ENCODE assay signal across 1 cellular context in the genomic region with DNA sequence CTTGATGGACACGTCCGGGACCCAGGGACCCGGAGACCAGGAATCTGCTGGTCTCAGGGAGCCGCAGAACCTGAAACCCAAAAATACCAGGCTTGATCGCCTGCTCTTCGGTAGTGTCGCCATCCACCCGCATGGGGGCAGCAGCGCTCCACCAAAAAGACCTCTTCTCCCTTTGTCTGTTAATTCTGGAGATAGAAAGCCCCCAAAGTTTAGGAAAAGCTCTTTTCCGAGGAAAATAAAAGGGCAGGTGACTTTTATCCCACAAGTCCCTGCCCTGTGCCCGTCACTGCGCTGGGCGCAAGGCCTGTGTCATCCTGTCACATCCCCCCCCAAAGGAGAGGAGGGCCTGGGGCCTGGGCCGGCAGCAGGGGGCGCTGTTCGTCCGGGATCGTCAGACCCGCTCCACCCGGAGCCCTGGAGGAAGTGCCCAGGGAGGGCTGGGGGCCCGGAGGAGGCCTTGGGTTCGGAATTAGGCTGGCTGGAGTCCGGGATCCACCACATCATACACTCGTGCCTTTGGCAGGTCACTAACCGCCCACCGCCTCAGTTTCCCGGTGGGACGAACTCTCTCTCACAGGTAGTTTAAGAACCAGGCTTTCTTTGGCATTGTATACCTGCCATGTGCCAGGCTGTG.
TF ChIP-seq lines count a peak whose summit lies in the region.

No MANE protein-coding gene starts in this region.

TF ChIP-seq in K562, 482 proteins besides CTCF, POLR2A, EP300 and RAD21 (continued from another document and continues in another):
- TF ChIP-seq SAFB (IDR thresholded peaks at IDR 0.05; ENCODE audit: borderline replicate concordance, low read depth, low read length) = no peak
- TF ChIP-seq HNRNPH1 (optimal IDR thresholded peaks at IDR 0.05; ENCODE audit: low read depth, low read length) = no peak
- TF ChIP-seq, protein P1, sequence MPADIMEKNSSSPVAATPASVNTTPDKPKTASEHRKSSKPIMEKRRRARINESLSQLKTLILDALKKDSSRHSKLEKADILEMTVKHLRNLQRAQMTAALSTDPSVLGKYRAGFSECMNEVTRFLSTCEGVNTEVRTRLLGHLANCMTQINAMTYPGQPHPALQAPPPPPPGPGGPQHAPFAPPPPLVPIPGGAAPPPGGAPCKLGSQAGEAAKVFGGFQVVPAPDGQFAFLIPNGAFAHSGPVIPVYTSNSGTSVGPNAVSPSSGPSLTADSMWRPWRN (IDR thresholded peaks at IDR 0.05; ENCODE audit: low read depth) = no peak
- TF ChIP-seq, protein P2, sequence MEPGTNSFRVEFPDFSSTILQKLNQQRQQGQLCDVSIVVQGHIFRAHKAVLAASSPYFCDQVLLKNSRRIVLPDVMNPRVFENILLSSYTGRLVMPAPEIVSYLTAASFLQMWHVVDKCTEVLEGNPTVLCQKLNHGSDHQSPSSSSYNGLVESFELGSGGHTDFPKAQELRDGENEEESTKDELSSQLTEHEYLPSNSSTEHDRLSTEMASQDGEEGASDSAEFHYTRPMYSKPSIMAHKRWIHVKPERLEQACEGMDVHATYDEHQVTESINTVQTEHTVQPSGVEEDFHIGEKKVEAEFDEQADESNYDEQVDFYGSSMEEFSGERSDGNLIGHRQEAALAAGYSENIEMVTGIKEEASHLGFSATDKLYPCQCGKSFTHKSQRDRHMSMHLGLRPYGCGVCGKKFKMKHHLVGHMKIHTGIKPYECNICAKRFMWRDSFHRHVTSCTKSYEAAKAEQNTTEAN (CRISPR knock-in tag; IDR thresholded peaks at IDR 0.05) = no peak
- no peak for TF ChIP-seq MGA (IDR thresholded peaks at IDR 0.05)
- TF ChIP-seq, protein P3, sequence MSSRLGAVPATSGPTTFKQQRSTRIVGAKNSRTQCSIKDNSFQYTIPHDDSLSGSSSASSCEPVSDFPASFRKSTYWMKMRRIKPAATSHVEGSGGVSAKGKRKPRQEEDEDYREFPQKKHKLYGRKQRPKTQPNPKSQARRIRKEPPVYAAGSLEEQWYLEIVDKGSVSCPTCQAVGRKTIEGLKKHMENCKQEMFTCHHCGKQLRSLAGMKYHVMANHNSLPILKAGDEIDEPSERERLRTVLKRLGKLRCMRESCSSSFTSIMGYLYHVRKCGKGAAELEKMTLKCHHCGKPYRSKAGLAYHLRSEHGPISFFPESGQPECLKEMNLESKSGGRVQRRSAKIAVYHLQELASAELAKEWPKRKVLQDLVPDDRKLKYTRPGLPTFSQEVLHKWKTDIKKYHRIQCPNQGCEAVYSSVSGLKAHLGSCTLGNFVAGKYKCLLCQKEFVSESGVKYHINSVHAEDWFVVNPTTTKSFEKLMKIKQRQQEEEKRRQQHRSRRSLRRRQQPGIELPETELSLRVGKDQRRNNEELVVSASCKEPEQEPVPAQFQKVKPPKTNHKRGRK (tag; IDR thresholded peaks at IDR 0.05) = no peak
- TF ChIP-seq ARID1B (IDR thresholded peaks at IDR 0.05) = no peak
- TF ChIP-seq TCF7 (IDR thresholded peaks at IDR 0.05; ENCODE audit: borderline replicate concordance) = no peak
- peak; percentile 34 for TF ChIP-seq ATF7 (IDR thresholded peaks at IDR 0.05)
- no peak for TF ChIP-seq CREB1 (IDR thresholded peaks at IDR 0.05)
- TF ChIP-seq CREB1 (CRISPR knock-in tag; IDR thresholded peaks at IDR 0.05) = peak; percentile 45; the same call in 1 of the 2 replicates
- TF ChIP-seq TGIF2 (CRISPR knock-in tag; IDR thresholded peaks at IDR 0.05) = no peak
- no peak for TF ChIP-seq NCOA1 (IDR thresholded peaks at IDR 0.05; ENCODE audit: low read depth)
- TF ChIP-seq, protein P4, sequence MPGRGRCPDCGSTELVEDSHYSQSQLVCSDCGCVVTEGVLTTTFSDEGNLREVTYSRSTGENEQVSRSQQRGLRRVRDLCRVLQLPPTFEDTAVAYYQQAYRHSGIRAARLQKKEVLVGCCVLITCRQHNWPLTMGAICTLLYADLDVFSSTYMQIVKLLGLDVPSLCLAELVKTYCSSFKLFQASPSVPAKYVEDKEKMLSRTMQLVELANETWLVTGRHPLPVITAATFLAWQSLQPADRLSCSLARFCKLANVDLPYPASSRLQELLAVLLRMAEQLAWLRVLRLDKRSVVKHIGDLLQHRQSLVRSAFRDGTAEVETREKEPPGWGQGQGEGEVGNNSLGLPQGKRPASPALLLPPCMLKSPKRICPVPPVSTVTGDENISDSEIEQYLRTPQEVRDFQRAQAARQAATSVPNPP (IDR thresholded peaks at IDR 0.05; ENCODE audit: borderline replicate concordance, insufficient read depth, insufficient read length) = no peak
- TF ChIP-seq MAFK (IDR thresholded peaks at IDR 0.05; ENCODE audit: low read length) = no peak
- no peak for TF ChIP-seq ZNF324 (CRISPR knock-in tag; IDR thresholded peaks at IDR 0.05)
- no peak for TF ChIP-seq RBM15 (IDR thresholded peaks at IDR 0.05; ENCODE audit: insufficient read depth, low read length)
- 0 out of 2 replicates have a peak, but pooled peaks have one; percentile 37 for TF ChIP-seq CREM (IDR thresholded peaks at IDR 0.05; ENCODE audit: low read depth)
- 0 out of 2 replicates have a peak, but pooled peaks have one; percentile 35 for TF ChIP-seq ZNF592 (IDR thresholded peaks at IDR 0.05)
- TF ChIP-seq, protein P5, sequence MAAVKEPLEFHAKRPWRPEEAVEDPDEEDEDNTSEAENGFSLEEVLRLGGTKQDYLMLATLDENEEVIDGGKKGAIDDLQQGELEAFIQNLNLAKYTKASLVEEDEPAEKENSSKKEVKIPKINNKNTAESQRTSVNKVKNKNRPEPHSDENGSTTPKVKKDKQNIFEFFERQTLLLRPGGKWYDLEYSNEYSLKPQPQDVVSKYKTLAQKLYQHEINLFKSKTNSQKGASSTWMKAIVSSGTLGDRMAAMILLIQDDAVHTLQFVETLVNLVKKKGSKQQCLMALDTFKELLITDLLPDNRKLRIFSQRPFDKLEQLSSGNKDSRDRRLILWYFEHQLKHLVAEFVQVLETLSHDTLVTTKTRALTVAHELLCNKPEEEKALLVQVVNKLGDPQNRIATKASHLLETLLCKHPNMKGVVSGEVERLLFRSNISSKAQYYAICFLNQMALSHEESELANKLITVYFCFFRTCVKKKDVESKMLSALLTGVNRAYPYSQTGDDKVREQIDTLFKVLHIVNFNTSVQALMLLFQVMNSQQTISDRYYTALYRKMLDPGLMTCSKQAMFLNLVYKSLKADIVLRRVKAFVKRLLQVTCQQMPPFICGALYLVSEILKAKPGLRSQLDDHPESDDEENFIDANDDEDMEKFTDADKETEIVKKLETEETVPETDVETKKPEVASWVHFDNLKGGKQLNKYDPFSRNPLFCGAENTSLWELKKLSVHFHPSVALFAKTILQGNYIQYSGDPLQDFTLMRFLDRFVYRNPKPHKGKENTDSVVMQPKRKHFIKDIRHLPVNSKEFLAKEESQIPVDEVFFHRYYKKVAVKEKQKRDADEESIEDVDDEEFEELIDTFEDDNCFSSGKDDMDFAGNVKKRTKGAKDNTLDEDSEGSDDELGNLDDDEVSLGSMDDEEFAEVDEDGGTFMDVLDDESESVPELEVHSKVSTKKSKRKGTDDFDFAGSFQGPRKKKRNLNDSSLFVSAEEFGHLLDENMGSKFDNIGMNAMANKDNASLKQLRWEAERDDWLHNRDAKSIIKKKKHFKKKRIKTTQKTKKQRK (IDR thresholded peaks at IDR 0.05; ENCODE audit: borderline replicate concordance, low read depth, low read length) = no peak
- peak; percentile 66 for TF ChIP-seq SMC3 (conservative IDR thresholded peaks at IDR 0.05; ENCODE audit: insufficient read depth, low read depth, low read length)
